Comparison of ENCODE assay signal across 18 cellular contexts in the genomic region with DNA sequence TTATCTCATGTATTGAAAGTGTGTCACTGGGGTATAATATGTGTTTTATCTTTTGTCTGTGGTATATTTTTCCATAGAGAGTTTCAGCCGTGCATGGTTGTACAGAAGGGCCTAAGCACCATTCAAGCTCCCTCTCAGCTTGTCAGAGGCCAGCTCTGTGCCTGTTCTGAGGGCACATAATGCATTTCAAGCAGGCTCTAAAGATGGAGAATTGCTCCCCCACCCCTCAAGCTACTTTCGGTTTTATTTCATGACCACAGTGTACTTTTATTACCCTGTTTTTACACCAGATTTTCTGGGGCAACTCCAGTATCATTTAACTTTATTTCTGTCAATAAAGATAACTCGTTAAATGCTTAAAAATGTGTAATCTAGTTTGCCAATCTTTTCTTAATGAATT.
"Had no signal": no experiment of that assay in that cellular context is flagged by ENCODE, and none has a peak within 500 bp of the region (broad histone marks: within the 10 kb centered on the region; RNA-seq: fewer than 3 reads in every experiment).

No MANE protein-coding gene starts in this region.

- H3K9me3 ChIP-seq: esophagus squamous epithelium, gastroesophageal sphincter, ovary, right atrium auricular region, stomach, thoracic aorta had no signal

- H3K4me2 ChIP-seq: hepatocyte, neural progenitor cell had no signal

- H3K36me3 Mint-ChIP-seq: natural killer cell, neural progenitor cell had no signal

- H3K4me1 ChIP-seq: esophagus squamous epithelium, gastroesophageal sphincter, right atrium auricular region, stomach had no signal

- H3K79me2 ChIP-seq: hepatocyte had no signal

- H2AFZ ChIP-seq: hepatocyte, neural progenitor cell had no signal

- H3K36me3 ChIP-seq: esophagus squamous epithelium, gastroesophageal sphincter, neural progenitor cell, ovary, right atrium auricular region, stomach, thoracic aorta had no signal

- H3K27ac ChIP-seq: epithelial cell of prostate, esophagus squamous epithelium, gastroesophageal sphincter, hepatocyte, neural progenitor cell, ovary, right atrium auricular region, stomach, thoracic aorta had no signal

- H3K4me3 Mint-ChIP-seq: natural killer cell, neural progenitor cell had no signal

- H3K9ac ChIP-seq: neural progenitor cell had no signal

- H3K27me3 ChIP-seq: esophagus squamous epithelium, hepatocyte, neural progenitor cell, ovary, right atrium auricular region, stomach had no signal

- H3K4me3 ChIP-seq: esophagus squamous epithelium, gastroesophageal sphincter, hepatocyte, neural progenitor cell, ovary, right atrium auricular region, stomach, thoracic aorta had no signal

- DNase-seq: effector memory CD4-positive, alpha-beta T cell; esophagus squamous epithelium; foreskin fibroblast; mammary epithelial cell; natural killer cell; ovary; small intestine; stimulated activated CD4-positive, alpha-beta T cell treated with anti-CD3 and anti-CD28 coated beads, Interleukin-12 subunit alpha, Interleukin-12 subunit beta, amount 100 ng/mL, for 4 hours; stimulated activated naive CD4-positive, alpha-beta T cell; stomach; trophoblast cell had no signal

- ATAC-seq: gastroesophageal sphincter, left lobe of liver, natural killer cell had no signal

- H3K9me3 Mint-ChIP-seq: neural progenitor cell had no signal

- H3K4me1 Mint-ChIP-seq: natural killer cell, neural progenitor cell had no signal

- H3K27ac Mint-ChIP-seq: natural killer cell, neural progenitor cell had no signal
